Comparison of ENCODE assay signal across 1 cellular context in the genomic region with DNA sequence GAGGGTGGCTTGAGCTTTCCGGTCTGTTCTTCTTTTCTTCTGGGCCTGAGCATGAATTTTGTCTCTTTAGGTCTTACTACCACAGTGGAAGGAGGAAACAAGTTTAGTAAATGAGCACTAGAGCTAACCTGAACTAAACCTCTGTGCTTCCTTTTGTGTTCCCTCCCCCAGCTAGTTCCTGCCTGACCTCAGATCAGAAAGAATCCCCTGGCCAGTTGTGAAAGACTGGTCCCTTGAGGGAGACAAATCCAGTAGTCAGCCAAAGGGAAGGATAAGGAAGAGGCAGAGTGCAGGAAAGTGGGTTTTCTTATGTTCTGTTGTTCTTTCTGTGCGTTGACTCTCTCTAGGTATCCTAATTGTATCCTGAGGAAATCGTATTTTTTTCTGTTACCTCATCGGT.
TF ChIP-seq lines count a peak whose summit lies in the region.

No MANE protein-coding gene starts in this region.

TF ChIP-seq in endothelial cell of umbilical vein, 7 proteins besides CTCF, POLR2A, EP300 and RAD21:
- TF ChIP-seq JUN (IDR thresholded peaks at IDR 0.05; ENCODE audit: borderline replicate concordance, insufficient read depth, insufficient read length, low read depth) = no peak
- TF ChIP-seq MYC (IDR thresholded peaks at IDR 0.05; ENCODE audit: low read depth, low read length) = no peak
- no peak for TF ChIP-seq EZH2 (IDR thresholded peaks at IDR 0.05; ENCODE audit: borderline replicate concordance, low read depth, low read length, severe bottlenecking)
- TF ChIP-seq GATA2 (IDR thresholded peaks at IDR 0.05; ENCODE audit: insufficient read depth, insufficient read length, low read depth, low read length) = no peak
- TF ChIP-seq POLR2AphosphoS5 (IDR thresholded peaks at IDR 0.05; ENCODE audit: insufficient read depth, low read depth, low read length) = no peak
- TF ChIP-seq, protein P1, sequence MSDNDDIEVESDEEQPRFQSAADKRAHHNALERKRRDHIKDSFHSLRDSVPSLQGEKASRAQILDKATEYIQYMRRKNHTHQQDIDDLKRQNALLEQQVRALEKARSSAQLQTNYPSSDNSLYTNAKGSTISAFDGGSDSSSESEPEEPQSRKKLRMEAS (IDR thresholded peaks at IDR 0.05; ENCODE audit: insufficient read depth, insufficient read length) = no peak
- TF ChIP-seq FOS (IDR thresholded peaks at IDR 0.05; ENCODE audit: borderline replicate concordance, insufficient read depth, low read length) = no peak
TF ChIP-seq in endothelial cell of umbilical vein: peak in this region for 0.
